33 cellular contexts compared by ENCODE assay signal in the genomic region with DNA sequence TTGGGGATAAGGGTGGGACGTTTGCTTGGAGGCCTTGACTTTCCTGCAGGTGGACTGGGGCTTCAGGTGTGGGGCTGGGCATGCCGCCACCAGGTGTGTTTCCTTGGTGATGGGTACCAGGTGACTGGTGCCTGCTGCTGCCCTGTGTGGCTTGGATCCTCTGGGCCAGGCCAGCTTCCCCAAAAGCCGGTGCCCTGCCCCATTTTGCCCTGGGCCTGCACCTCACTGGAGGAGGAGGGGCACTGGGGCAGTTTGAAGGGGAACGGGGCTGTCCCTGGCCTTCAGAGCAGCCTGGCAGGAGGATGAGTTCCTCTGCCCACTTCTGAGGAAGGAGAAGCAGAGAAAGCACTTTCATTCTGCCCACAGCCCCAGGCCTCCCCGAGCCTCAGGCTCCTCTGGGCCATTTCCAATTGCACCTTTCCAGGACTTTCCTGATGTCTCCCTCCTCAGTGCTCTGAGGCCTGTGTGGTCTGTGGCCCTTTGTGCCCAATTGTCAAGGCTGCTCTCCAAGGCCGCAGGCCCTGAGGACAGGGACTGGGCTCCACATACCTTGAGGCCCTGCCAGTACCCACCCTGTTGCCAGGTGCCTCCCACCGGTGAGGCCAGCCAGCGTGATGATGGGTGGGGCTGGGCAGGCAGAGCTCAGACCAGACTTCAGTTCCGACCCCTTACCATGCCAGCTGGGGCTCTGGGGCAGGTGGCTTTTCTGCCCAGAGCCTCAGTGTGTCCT.
"Had no signal": no experiment of that assay in that cellular context is flagged by ENCODE, and none has a peak within 500 bp of the region (broad histone marks: within the 10 kb centered on the region; RNA-seq: fewer than 3 reads in every experiment).

No MANE protein-coding gene starts in this region.

- H3K4me3 ChIP-seq: adrenal gland, ascending aorta, esophagus squamous epithelium, lower lobe of right lung, mucosa of descending colon, pancreas, psoas muscle, smooth muscle cell, testis, vagina had no signal

- H3K27me3 Mint-ChIP-seq: activated CD4-positive, alpha-beta memory T cell treated with anti-CD3 and anti-CD28 coated beads for 36 hours; activated naive CD8-positive, alpha-beta T cell treated with anti-CD3 and anti-CD28 coated beads for 36 hours had no signal

- H3K9me3 Mint-ChIP-seq: activated CD4-positive, alpha-beta memory T cell treated with anti-CD3 and anti-CD28 coated beads for 36 hours; activated CD4-positive, alpha-beta T cell treated with anti-CD3 and anti-CD28 coated beads, Interleukin-2, amount 10 ng/mL, durations not matched to agents 24 days and 14 days; activated naive CD4-positive, alpha-beta T cell treated with anti-CD3 and anti-CD28 coated beads for 36 hours; activated naive CD8-positive, alpha-beta T cell treated with anti-CD3 and anti-CD28 coated beads for 36 hours; activated T-helper 1 cell treated with anti-CD3 and anti-CD28 coated beads, Interleukin-12 subunit alpha, Interleukin-12 subunit beta, Interleukin-2, Interleukin-4 antibody, amounts not matched to agents 30 ng/mL and 10 ng/mL and 1 ng/mL, durations not matched to agents 14 hours and 24 hours and 36 hours; nephron progenitor cell; T-helper 1 cell treated with Interleukin-12 subunit alpha and Interleukin-12 subunit beta and Interleukin-4 antibody, amounts not matched to agents 30 μg/mL and 1 μg/mL, for 36 hours had no signal

- H3K36me3 ChIP-seq: adrenal gland, ascending aorta, esophagus squamous epithelium, lower lobe of right lung, pancreas, vagina, WERI-Rb-1 had no signal

- H3K4me3 Mint-ChIP-seq: activated CD4-positive, alpha-beta memory T cell treated with anti-CD3 and anti-CD28 coated beads for 36 hours; activated naive CD4-positive, alpha-beta T cell treated with anti-CD3 and anti-CD28 coated beads for 36 hours; activated naive CD8-positive, alpha-beta T cell treated with anti-CD3 and anti-CD28 coated beads for 36 hours; nephron progenitor cell had no signal

- H3K36me3 Mint-ChIP-seq: activated CD4-positive, alpha-beta memory T cell treated with anti-CD3 and anti-CD28 coated beads for 36 hours; activated naive CD8-positive, alpha-beta T cell treated with anti-CD3 and anti-CD28 coated beads for 36 hours had no signal

- H3K9me3 ChIP-seq: adrenal gland, ascending aorta, esophagus squamous epithelium, lower lobe of right lung, mucosa of descending colon, pancreas, psoas muscle, testis, vagina had no signal

- H3K4me2 ChIP-seq: smooth muscle cell had no signal

- ATAC-seq: left lobe of liver, mucosa of descending colon, psoas muscle had no signal

- H3K27ac ChIP-seq: adrenal gland, epithelial cell of prostate, lower lobe of right lung, psoas muscle, testis, vagina, WERI-Rb-1 had no signal

- H3K27me3 ChIP-seq: adrenal gland, ascending aorta, pancreas, testis, vagina had no signal

- H3K27ac Mint-ChIP-seq: activated CD4-positive, alpha-beta memory T cell treated with anti-CD3 and anti-CD28 coated beads for 36 hours; activated CD4-positive, alpha-beta T cell treated with anti-CD3 and anti-CD28 coated beads, Interleukin-2, amount 10 ng/mL, durations not matched to agents 24 days and 14 days; activated naive CD4-positive, alpha-beta T cell treated with anti-CD3 and anti-CD28 coated beads for 36 hours; activated naive CD8-positive, alpha-beta T cell treated with anti-CD3 and anti-CD28 coated beads for 36 hours; activated T-helper 1 cell treated with anti-CD3 and anti-CD28 coated beads, Interleukin-12 subunit alpha, Interleukin-12 subunit beta, Interleukin-2, Interleukin-4 antibody, amounts not matched to agents 30 ng/mL and 10 ng/mL and 1 ng/mL, durations not matched to agents 14 hours and 24 hours and 36 hours; nephron progenitor cell; T-helper 1 cell treated with Interleukin-12 subunit alpha and Interleukin-12 subunit beta and Interleukin-4 antibody, amounts not matched to agents 30 μg/mL and 1 μg/mL, for 36 hours had no signal

- DNase-seq: activated CD4-positive, alpha-beta memory T cell treated with anti-CD3 and anti-CD28 coated beads for 36 hours; activated CD4-positive, alpha-beta T cell treated with anti-CD3 and anti-CD28 coated beads, Interleukin-2, amount 10 ng/mL, durations not matched to agents 24 days and 14 days; activated CD4-positive, CD25-positive, alpha-beta regulatory T cell treated with anti-CD3 and anti-CD28 coated beads, Interleukin-2, amount 50 U/mL, for 72 hours; activated CD8-positive, alpha-beta memory T cell treated with anti-CD3 and anti-CD28 coated beads, Interleukin-2, amount 50 U/mL, for 4 hours; activated effector memory CD4-positive, alpha-beta T cell treated with anti-CD3 and anti-CD28 coated beads, Interleukin-2, amount 50 U/mL, for 16 hours; activated naive CD4-positive, alpha-beta T cell treated with anti-CD3 and anti-CD28 coated beads for 36 hours; activated naive CD8-positive, alpha-beta T cell treated with anti-CD3 and anti-CD28 coated beads for 36 hours; activated T-cell treated with anti-CD3 and anti-CD28 coated beads, Interleukin-2, amount 50 U/mL, for 1 hour; adrenal gland; caudate nucleus; cortex of kidney; esophagus squamous epithelium; foreskin melanocyte; kidney glomerular epithelial cell; lower lobe of right lung; mucosa of descending colon; nephron progenitor cell; nucleus accumbens; pancreas; stimulated activated CD4-positive, alpha-beta T cell treated with anti-CD3 and anti-CD28 coated beads, Interleukin-15, amount 100 ng/mL, for 24 hours; stimulated activated CD4-positive, alpha-beta T cell treated with anti-CD3 and anti-CD28 coated beads, Interleukin-2, amount 100 ng/mL, for 24 hours; stimulated activated naive CD4-positive, alpha-beta T cell treated with Interleukin-2 at 50 U/mL for 16 hours; T-helper 9 cell; testis; WERI-Rb-1 had no signal
